19 cellular contexts compared by ENCODE assay signal in the genomic region with DNA sequence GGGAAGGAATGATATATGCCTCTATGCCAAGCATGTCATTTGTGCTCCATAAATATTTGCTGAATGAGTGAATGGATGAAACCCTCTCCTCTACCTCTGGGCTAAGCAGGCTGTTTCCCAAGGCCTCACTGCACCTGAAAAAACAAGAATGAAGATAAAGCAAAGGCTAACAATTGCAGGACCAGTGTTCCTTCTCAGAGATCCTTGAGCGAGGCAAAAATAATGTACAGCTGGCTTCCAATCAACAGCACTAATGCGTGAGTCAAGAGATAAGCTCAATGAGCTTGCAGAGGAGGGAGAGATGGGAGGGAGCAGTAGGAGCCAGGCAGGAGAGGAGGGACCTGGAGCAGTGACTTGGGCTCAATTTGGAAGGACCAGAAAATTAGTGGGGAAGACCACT.
DNase-seq lines count a peak whose midpoint lies in the region; ATAC-seq and TF ChIP-seq lines count a peak whose summit lies in the region.
"Had no signal": no experiment of that assay in that cellular context is flagged by ENCODE, and none has a peak within 500 bp of the region (broad histone marks: within the 10 kb centered on the region; RNA-seq: fewer than 3 reads in every experiment).

No MANE protein-coding gene starts in this region.

- POLR2A ChIA-PET in CD4-positive, alpha-beta memory T cell (lab: Charles Lee; ENCODE audit: partially characterized antibody), result no interaction called here

- TF ChIP-seq POLR2A in stomach (IDR thresholded peaks at IDR 0.05), result no peak

- no peak for TF ChIP-seq EP300 in stomach (IDR thresholded peaks at IDR 0.05)

- H3K27me3 ChIP-seq in WERI-Rb-1 (ENCODE audit: insufficient read depth, low read depth, severe bottlenecking) (no peaks in the 10 kb centered on the region), stomach (no peaks in the 10 kb centered on the region)
- no peaks in the 10 kb centered on the region for H3K27me3 ChIP-seq in CD4-positive, alpha-beta memory T cell (ENCODE audit: insufficient read depth, low read length)

- peaks cover 0 to 4% (median 0%) of the 10 kb centered on the region in 8 donors for H3K9me3 Mint-ChIP-seq in CD4-positive, alpha-beta memory T cell
- H3K9me3 Mint-ChIP-seq: CD4-positive, alpha-beta T cell had no signal

- DNase-seq in Daoy (ENCODE audit: low read depth) (peak; percentile 24), WERI-Rb-1 (peak; percentile 56), mucosa of descending colon (no peak), stomach (peak; percentile 57), kidney tubule cell (ENCODE audit: low spot score) (no peak)
- DNase-seq in CD4-positive, alpha-beta memory T cell, result no peak
- DNase-seq: ACHN; BE2C; C1 segment of cervical spinal cord; Calu3; CD4-positive, alpha-beta T cell; DMS79 treated with DMSO at 0.1 percent for 48 hours; EL; HCEC 1CT; HFFc6 had no signal

- no peaks in the 10 kb centered on the region for H3K9me3 ChIP-seq in WERI-Rb-1 (ENCODE audit: severe bottlenecking)
- H3K9me3 ChIP-seq in mucosa of descending colon, result no peaks in the 10 kb centered on the region
- no peaks in the 10 kb centered on the region for H3K9me3 ChIP-seq in stomach
- H3K9me3 ChIP-seq in CD4-positive, alpha-beta memory T cell (ENCODE audit: control insufficient read depth in 1 of 2, low read length in 2 of 2), result no peaks in the 10 kb centered on the region
- H3K9me3 ChIP-seq: BE2C had no signal

- H3K4me3 Mint-ChIP-seq in CD4-positive, alpha-beta memory T cell, result no peak overlapping the region
- H3K4me3 Mint-ChIP-seq: CD4-positive, alpha-beta T cell; GM23338; HFFc6 had no signal

- H3K27ac ChIP-seq in WERI-Rb-1 (peak overlapping the region; percentile 73), stomach (peak overlapping the region; percentile 59 to 74 (median 66))
- no peak overlapping the region for H3K27ac ChIP-seq in CD4-positive, alpha-beta memory T cell (ENCODE audit: low read depth, low read length)
- H3K27ac ChIP-seq: HL-60 had no signal

- ATAC-seq in mucosa of descending colon (peak; percentile 18), GM21717 (IDR thresholded peaks at IDR 0.05; ENCODE audit: unreplicated experiment) (no peak)
- ATAC-seq: GM12878, GM23338 had no signal

- no peaks in the 10 kb centered on the region for H3K36me3 Mint-ChIP-seq in CD4-positive, alpha-beta memory T cell

- CTCF ChIA-PET in CD4-positive, alpha-beta memory T cell (lab: Charles Lee; ENCODE audit: partially characterized antibody), result no interaction called here

- H3K4me3 ChIP-seq in WERI-Rb-1 (ENCODE audit: low read depth, low read length) (no peak overlapping the region), mucosa of descending colon (no peak overlapping the region), stomach (no peak overlapping the region)
- H3K4me3 ChIP-seq in CD4-positive, alpha-beta memory T cell (ENCODE audit: low read length in 2 of 2), result no peak overlapping the region
- H3K4me3 ChIP-seq: GM12878, GM23338 had no signal

- TF ChIP-seq CTCF in WERI-Rb-1 (IDR thresholded peaks at IDR 0.05; ENCODE audit: low read depth, low read length), result no peak
- TF ChIP-seq CTCF in mucosa of descending colon (IDR thresholded peaks at IDR 0.05), result no peak
- TF ChIP-seq CTCF in stomach (IDR thresholded peaks at IDR 0.05), result no peak

- no peaks in the 10 kb centered on the region for H3K36me3 ChIP-seq in WERI-Rb-1
- no peaks in the 10 kb centered on the region for H3K36me3 ChIP-seq in mucosa of descending colon (ENCODE audit: low read depth)
- no peaks in the 10 kb centered on the region for H3K36me3 ChIP-seq in stomach
- no peaks in the 10 kb centered on the region for H3K36me3 ChIP-seq in CD4-positive, alpha-beta memory T cell (ENCODE audit: insufficient read depth, low read length)
- H3K36me3 ChIP-seq: BE2C had no signal

- H3K4me1 Mint-ChIP-seq in CD4-positive, alpha-beta memory T cell, result peaks cover 0 to 5% (median 2%) of the 10 kb centered on the region in 4 donors
- H3K4me1 Mint-ChIP-seq: GM23338 had no signal

- peaks cover 16% of the 10 kb centered on the region in 2 donors for H3K27me3 Mint-ChIP-seq in CD4-positive, alpha-beta memory T cell

- H3K4me1 ChIP-seq in mucosa of descending colon (ENCODE audit: low read depth) (no peaks in the 10 kb centered on the region), stomach (peaks cover 10 to 39% (median 26%) of the 10 kb centered on the region in 4 donors)
- no peaks in the 10 kb centered on the region for H3K4me1 ChIP-seq in CD4-positive, alpha-beta memory T cell (ENCODE audit: insufficient read depth, low read length)
- H3K4me1 ChIP-seq: BE2C had no signal

- intact Hi-C loops in mucosa of descending colon (cut with DNase I, micrococcal nuclease), result no loop called here
- intact Hi-C loops in stomach (cut with DNase I; ENCODE audit: low total_unique reads), result no loop called here
- intact Hi-C loops in CD4-positive, alpha-beta memory T cell (cut with micrococcal nuclease), result no loop called here

- H3K27ac Mint-ChIP-seq in CD4-positive, alpha-beta memory T cell, result no peak overlapping the region
- H3K27ac Mint-ChIP-seq: CD4-positive, alpha-beta T cell; GM23338; HFFc6 had no signal

- WGBS in stomach, 5 donors, result 26 to 42% (median 37%) methylated on average over 2 of the region's 2 CpGs

Comparison
In these comparisons a context has a peak if more than half of its experiments do, and no peak if none do; other contexts are left out.
1. DNase-seq: peak in Daoy (single experiment), WERI-Rb-1 (single experiment) and stomach (single experiment); none in mucosa of descending colon (0 of 3), CD4-positive, alpha-beta memory T cell (0 of 5) and kidney tubule cell (single experiment).